In genomic region chr2:218569661-218570500, GRCh38 we compare ENCODE assay signal across 8 cellular contexts. TPM values are rescaled to one million over a fixed set of nuclear protein-coding genes. Genes with fewer than 3 reads are reported as not detected.
DNase-seq lines count a peak whose midpoint lies in the region; ATAC-seq and TF ChIP-seq lines count a peak whose summit lies in the region.

No MANE protein-coding gene starts in this region.

- H3K4me1 Mint-ChIP-seq in naive B cell = peaks cover 43 to 62% (median 54%) of the 10 kb centered on the region in 3 donors

- DNase-seq in cardiac muscle cell (ENCODE audit: low read depth in 1 of 2, low spot score in 1 of 2) (peak; percentile 2 to 55), cardiac septum (ENCODE audit: low spot score) (no peak), SJSA1 (ENCODE audit: low read depth in 1 of 2, low spot score in 2 of 2) (peak in 1 of 2 experiments; percentile 54), naive B cell (peak; percentile 1), superior temporal gyrus (ENCODE audit: extremely low spot score) (no peak)

- no peak for TF ChIP-seq CTCF in cardiac muscle cell (IDR thresholded peaks at IDR 0.05; ENCODE audit: low read depth, low read length)

- peak overlapping the region; percentile 60 for H3K4me3 ChIP-seq in cardiac muscle cell
- H3K4me3 ChIP-seq in SJSA1 = peak overlapping the region; percentile 71
- peak overlapping the region; percentile 91 for H3K4me3 ChIP-seq in endocrine pancreas (ENCODE audit: control insufficient read depth, insufficient read depth, low read length)

- intact Hi-C loops in cardiac septum (cut with DNase I) = loop anchor here (5.0 kb wide), 3 partner anchors 77 to 278 kb away; partner anchors contain the start of genes CTDSP1 and TMBIM1

- peak overlapping the region; percentile 97 to 100 (median 100) for H3K27ac Mint-ChIP-seq in naive B cell

- peak overlapping the region; percentile 89 for H3K27ac ChIP-seq in cardiac muscle cell
- H3K27ac ChIP-seq in SJSA1 = peak overlapping the region; percentile 84

- H3K4me1 ChIP-seq in cardiac muscle cell (ENCODE audit: low read depth) = peaks cover 13% of the 10 kb centered on the region
- peaks cover 21% of the 10 kb centered on the region for H3K4me1 ChIP-seq in SJSA1 (replicated peaks)
- H3K4me1 ChIP-seq in endocrine pancreas (ENCODE audit: control insufficient read depth, insufficient read depth, low read length) = peaks cover 30% of the 10 kb centered on the region

- no peaks in the 10 kb centered on the region for H3K36me3 Mint-ChIP-seq in naive B cell

- H3K27me3 Mint-ChIP-seq in naive B cell = no peaks in the 10 kb centered on the region

- peaks cover 3% of the 10 kb centered on the region for H3K36me3 ChIP-seq in cardiac muscle cell
- peaks cover 50% of the 10 kb centered on the region for H3K36me3 ChIP-seq in SJSA1
- H3K36me3 ChIP-seq in endocrine pancreas (ENCODE audit: control insufficient read depth, insufficient read depth, low read length) = no peaks in the 10 kb centered on the region

- no peaks in the 10 kb centered on the region for H3K27me3 ChIP-seq in cardiac muscle cell
- no peaks in the 10 kb centered on the region for H3K27me3 ChIP-seq in SJSA1 (replicated peaks)
- H3K27me3 ChIP-seq in endocrine pancreas (ENCODE audit: control insufficient read depth, insufficient read depth, low read length) = no peaks in the 10 kb centered on the region

- peak overlapping the region; percentile 89 to 99 (median 98) for H3K4me3 Mint-ChIP-seq in naive B cell

- peak overlapping the region; percentile 61 for H3K9ac ChIP-seq in endocrine pancreas (ENCODE audit: control insufficient read depth, insufficient read depth, low read length)

- no peaks in the 10 kb centered on the region for H3K9me3 ChIP-seq in cardiac muscle cell (ENCODE audit: low read depth)
- H3K9me3 ChIP-seq in SJSA1 (replicated peaks) = no peaks in the 10 kb centered on the region
- no peaks in the 10 kb centered on the region for H3K9me3 ChIP-seq in endocrine pancreas (ENCODE audit: control insufficient read depth, low read length)

- no peak for ATAC-seq in naive B cell (ENCODE audit: low read depth in 2 of 2)
- no peak for ATAC-seq in HG03378 (IDR thresholded peaks at IDR 0.05; ENCODE audit: unreplicated experiment)
- no peak for ATAC-seq in HG02763 (IDR thresholded peaks at IDR 0.05; ENCODE audit: unreplicated experiment)

- H3K9me3 Mint-ChIP-seq in naive B cell = no peaks in the 10 kb centered on the region

RNA-seq across cellular contexts. Expression of gene CNOT9, which starts 1.2 kb away (rescaled TPM):
- 28.9 and 32.0 TPM in 2 replicates for total RNA-seq in cardiac muscle cell
- 16.6 and 26.9 TPM in 2 replicates for polyA plus RNA-seq in cardiac muscle cell
- total RNA-seq in cardiac septum = 20.9 TPM
- total RNA-seq in SJSA1 (2014; rRNA removed; shearing (Covaris generic)) = 84.6 and 98.9 TPM in 2 replicates
- 10 to 100 TPM; 10.9 to 21.9 (median 16.9) TPM for polyA plus RNA-seq in naive B cell (ENCODE audit: low read depth in 6 of 6)

RNA-seq across cellular contexts. Expression of gene USP37, which starts 1.7 kb away (rescaled TPM):
- total RNA-seq in cardiac muscle cell = 14.3 and 16.5 TPM in 2 replicates
- polyA plus RNA-seq in cardiac muscle cell = 4.2 and 5.8 TPM in 2 replicates
- 7.1 TPM for total RNA-seq in cardiac septum
- total RNA-seq in SJSA1 (2014; rRNA removed; shearing (Covaris generic)) = 16.2 and 19.2 TPM in 2 replicates
- polyA plus RNA-seq in naive B cell (ENCODE audit: low read depth in 6 of 6) = 10 to 100 TPM in 5 of 6 donors, 1 to 10 TPM in 1; 3.0 to 19.1 (median 12.3) TPM

RNA-seq across cellular contexts. Expression of gene PLCD4, which starts 37.8 kb away (rescaled TPM):
- total RNA-seq in cardiac muscle cell (1.2 and 1.6 TPM in 2 replicates), cardiac septum (0.67 TPM)
- polyA plus RNA-seq in cardiac muscle cell (1.7 and 3.3 TPM in 2 replicates), naive B cell (ENCODE audit: low read depth in 6 of 6) (under 1 TPM in 1 of 6 donors, not detected in 5; 0.21 TPM)
- total RNA-seq in SJSA1 (2014; rRNA removed; shearing (Covaris generic)) = not detected in 2 replicates

Comparison
In these comparisons a context has a peak if more than half of its experiments do, and no peak if none do; other contexts are left out.
1. DNase-seq: peak in cardiac muscle cell (2 of 2) and naive B cell (single experiment); none in cardiac septum (single experiment) and superior temporal gyrus (single experiment).
2. Peak in every context shown above with its lines, with median percentiles within 50 percentile points of each other: H3K4me3 ChIP-seq.